ENCODE assay signal across 8 cellular contexts in genomic region chr18:49016648-49017539, GRCh38.
DNase-seq lines count a peak whose midpoint lies in the region; ATAC-seq and TF ChIP-seq lines count a peak whose summit lies in the region.

No MANE protein-coding gene starts in this region.

- H3K27me3 ChIP-seq in fibroblast of lung (ENCODE audit: control insufficient read depth, insufficient read depth, low read length) (no peaks in the 10 kb centered on the region), psoas muscle (ENCODE audit: insufficient read depth in 3 of 3, low read length in 2 of 3) (no peaks in the 10 kb centered on the region)

- H4K20me1 ChIP-seq in OCI-LY7 (ENCODE audit: insufficient read depth, low read length) (no peaks in the 10 kb centered on the region), fibroblast of lung (ENCODE audit: control insufficient read depth, extremely low read depth, insufficient read depth, low read length) (no peaks in the 10 kb centered on the region)

- H3K36me3 ChIP-seq in OCI-LY7 (ENCODE audit: insufficient read depth, low read length), result no peaks in the 10 kb centered on the region
- no peaks in the 10 kb centered on the region for H3K36me3 ChIP-seq in fibroblast of lung (ENCODE audit: control insufficient read depth, insufficient read depth, low read length)
- H3K36me3 ChIP-seq in psoas muscle (ENCODE audit: insufficient read depth in 1 of 2, low read depth in 1 of 2), result no peaks in the 10 kb centered on the region

- no peaks in the 10 kb centered on the region for H3K9me3 ChIP-seq in OCI-LY7 (ENCODE audit: low read length)
- H3K9me3 ChIP-seq in fibroblast of lung (ENCODE audit: control insufficient read depth, insufficient read depth, low read depth, low read length), result no peaks in the 10 kb centered on the region
- no peaks in the 10 kb centered on the region for H3K9me3 ChIP-seq in psoas muscle

- peaks cover 27% of the 10 kb centered on the region for H3K4me1 ChIP-seq in OCI-LY7 (ENCODE audit: insufficient read depth, low read length, poor library complexity, severe bottlenecking)
- H3K4me1 ChIP-seq in fibroblast of lung (ENCODE audit: control insufficient read depth, extremely low read depth, insufficient read depth, low read length), result peaks cover 7% of the 10 kb centered on the region
- no peaks in the 10 kb centered on the region for H3K4me1 ChIP-seq in psoas muscle

- no peak for TF ChIP-seq CTCF in OCI-LY7 (conservative IDR thresholded peaks at IDR 0.05; ENCODE audit: low read length)
- no peak for TF ChIP-seq CTCF in fibroblast of lung (conservative IDR thresholded peaks at IDR 0.05 in 1 of 2, IDR thresholded peaks at IDR 0.05 in 1 of 2; ENCODE audit: low read depth in 1 of 2, low read length in 2 of 2)
- no peak for TF ChIP-seq CTCF in psoas muscle (IDR thresholded peaks at IDR 0.05)

- H2AFZ ChIP-seq in OCI-LY7 (ENCODE audit: low read length) (no peak overlapping the region), fibroblast of lung (ENCODE audit: low read length) (no peak overlapping the region)

- no peak overlapping the region for H3K27ac ChIP-seq in OCI-LY7 (ENCODE audit: low read depth, low read length, poor library complexity, severe bottlenecking)
- no peak overlapping the region for H3K27ac ChIP-seq in fibroblast of lung (ENCODE audit: insufficient read depth, low read length)
- H3K27ac ChIP-seq in psoas muscle, result no peak overlapping the region

- 65 to 70% (median 69%) methylated on average over 17 to 21 of the region's 21 CpGs for WGBS in psoas muscle, 3 donors

- ATAC-seq in psoas muscle (peak in 3 of 4 donors; percentile 36 to 70 (median 49)), HG02884 (IDR thresholded peaks at IDR 0.05; ENCODE audit: unreplicated experiment) (no peak), GM21576 (IDR thresholded peaks at IDR 0.05; ENCODE audit: unreplicated experiment) (no peak)

- POLR2A ChIA-PET in OCI-LY7 (lab: Charles Lee), result no interaction called here

- no peaks in the 10 kb centered on the region for H3K79me2 ChIP-seq in OCI-LY7 (ENCODE audit: insufficient read depth, low read depth, low read length)
- H3K79me2 ChIP-seq in fibroblast of lung (ENCODE audit: control insufficient read depth, insufficient read depth, low read length), result no peaks in the 10 kb centered on the region

- intact Hi-C loops in OCI-LY7 (cut with micrococcal nuclease; ENCODE audit: unreplicated experiment), result no loop called here
- intact Hi-C loops in psoas muscle (cut with DNase I), result no loop called here

- CTCF ChIA-PET in OCI-LY7 (lab: Charles Lee; ENCODE audit: unreplicated experiment), result no interaction called here

- H3K4me2 ChIP-seq in OCI-LY7 (ENCODE audit: low read length), result 0 out of 2 replicates have a peak overlapping the region, but pooled peaks have one; percentile 29
- peak overlapping the region; percentile 51 for H3K4me2 ChIP-seq in fibroblast of lung (ENCODE audit: extremely low read depth, insufficient read depth, low read length)

- no peaks in the 10 kb centered on the region for H3K9me2 ChIP-seq in OCI-LY7 (ENCODE audit: insufficient read depth, low read length)

- no TSS peak for BruUV-seq in OCI-LY7 (replicated peaks; lab: Mats Ljungman, UMichigan)

- no peak overlapping the region for H3K9ac ChIP-seq in fibroblast of lung (ENCODE audit: insufficient read depth, low read length)

- DNase-seq in GM03348 (ENCODE audit: low spot score) (peak; percentile 88), OCI-LY7 (ENCODE audit: low spot score) (no peak), fibroblast of lung (ENCODE audit: low read depth in 2 of 2) (peak; percentile 62 to 92), psoas muscle (peak in 1 of 2 donors; percentile 31), NOMO-1 treated with DMSO at 0.1 percent for 48 hours (lab: John Stamatoyannopoulos, UW; ENCODE audit: unreplicated experiment) (no peak), NCI-H2171 (lab: John Stamatoyannopoulos, UW) (no peak)

- no peak overlapping the region for H3K4me3 ChIP-seq in OCI-LY7 (ENCODE audit: low read depth, low read length, poor library complexity, severe bottlenecking)
- H3K4me3 ChIP-seq in fibroblast of lung (replicated peaks in 1 of 4; ENCODE audit: control extremely low read depth in 1 of 4, insufficient read depth in 1 of 4, low read depth in 3 of 4, low read length in 4 of 4), result no peak overlapping the region
- no peak overlapping the region for H3K4me3 ChIP-seq in psoas muscle

Comparison
In these comparisons a context has a peak if more than half of its experiments do, and no peak if none do; other contexts are left out.
1. DNase-seq: peak in GM03348 (single experiment) and fibroblast of lung (2 of 2); none in OCI-LY7 (single experiment), NOMO-1 treated with DMSO at 0.1 percent for 48 hours (single experiment) and NCI-H2171 (single experiment).
2. ATAC-seq: peak in psoas muscle (3 of 4); none in HG02884 (single experiment) and GM21576 (single experiment).